ENCODE assay signal across 1 cellular context in the genomic region with DNA sequence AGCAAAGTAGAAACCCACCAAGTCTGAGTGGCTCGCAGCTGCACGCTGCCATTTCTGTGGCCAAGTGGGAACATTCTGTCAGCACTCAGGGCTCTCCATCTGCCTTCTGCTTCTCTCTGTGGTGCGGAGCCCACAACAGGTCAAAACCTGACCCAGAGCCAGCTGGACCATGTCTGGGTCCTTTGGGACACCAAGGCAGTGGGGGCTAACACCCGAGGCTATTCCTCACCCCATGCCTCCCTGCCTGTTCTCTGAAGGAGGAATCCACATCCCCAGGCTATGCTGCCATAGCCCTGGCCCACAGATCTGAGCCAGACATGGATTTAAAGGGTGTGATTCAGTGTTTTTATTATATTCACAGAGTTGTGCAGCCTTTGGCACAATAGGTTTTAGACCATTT.
TF ChIP-seq lines count a peak whose summit lies in the region.

No MANE protein-coding gene starts in this region.

TF ChIP-seq in H1, 55 proteins besides CTCF, POLR2A, EP300 and RAD21:
- TF ChIP-seq, protein P1, sequence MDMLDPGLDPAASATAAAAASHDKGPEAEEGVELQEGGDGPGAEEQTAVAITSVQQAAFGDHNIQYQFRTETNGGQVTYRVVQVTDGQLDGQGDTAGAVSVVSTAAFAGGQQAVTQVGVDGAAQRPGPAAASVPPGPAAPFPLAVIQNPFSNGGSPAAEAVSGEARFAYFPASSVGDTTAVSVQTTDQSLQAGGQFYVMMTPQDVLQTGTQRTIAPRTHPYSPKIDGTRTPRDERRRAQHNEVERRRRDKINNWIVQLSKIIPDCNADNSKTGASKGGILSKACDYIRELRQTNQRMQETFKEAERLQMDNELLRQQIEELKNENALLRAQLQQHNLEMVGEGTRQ (IDR thresholded peaks at IDR 0.05; ENCODE audit: low read length), result no peak
- TF ChIP-seq, protein P2, sequence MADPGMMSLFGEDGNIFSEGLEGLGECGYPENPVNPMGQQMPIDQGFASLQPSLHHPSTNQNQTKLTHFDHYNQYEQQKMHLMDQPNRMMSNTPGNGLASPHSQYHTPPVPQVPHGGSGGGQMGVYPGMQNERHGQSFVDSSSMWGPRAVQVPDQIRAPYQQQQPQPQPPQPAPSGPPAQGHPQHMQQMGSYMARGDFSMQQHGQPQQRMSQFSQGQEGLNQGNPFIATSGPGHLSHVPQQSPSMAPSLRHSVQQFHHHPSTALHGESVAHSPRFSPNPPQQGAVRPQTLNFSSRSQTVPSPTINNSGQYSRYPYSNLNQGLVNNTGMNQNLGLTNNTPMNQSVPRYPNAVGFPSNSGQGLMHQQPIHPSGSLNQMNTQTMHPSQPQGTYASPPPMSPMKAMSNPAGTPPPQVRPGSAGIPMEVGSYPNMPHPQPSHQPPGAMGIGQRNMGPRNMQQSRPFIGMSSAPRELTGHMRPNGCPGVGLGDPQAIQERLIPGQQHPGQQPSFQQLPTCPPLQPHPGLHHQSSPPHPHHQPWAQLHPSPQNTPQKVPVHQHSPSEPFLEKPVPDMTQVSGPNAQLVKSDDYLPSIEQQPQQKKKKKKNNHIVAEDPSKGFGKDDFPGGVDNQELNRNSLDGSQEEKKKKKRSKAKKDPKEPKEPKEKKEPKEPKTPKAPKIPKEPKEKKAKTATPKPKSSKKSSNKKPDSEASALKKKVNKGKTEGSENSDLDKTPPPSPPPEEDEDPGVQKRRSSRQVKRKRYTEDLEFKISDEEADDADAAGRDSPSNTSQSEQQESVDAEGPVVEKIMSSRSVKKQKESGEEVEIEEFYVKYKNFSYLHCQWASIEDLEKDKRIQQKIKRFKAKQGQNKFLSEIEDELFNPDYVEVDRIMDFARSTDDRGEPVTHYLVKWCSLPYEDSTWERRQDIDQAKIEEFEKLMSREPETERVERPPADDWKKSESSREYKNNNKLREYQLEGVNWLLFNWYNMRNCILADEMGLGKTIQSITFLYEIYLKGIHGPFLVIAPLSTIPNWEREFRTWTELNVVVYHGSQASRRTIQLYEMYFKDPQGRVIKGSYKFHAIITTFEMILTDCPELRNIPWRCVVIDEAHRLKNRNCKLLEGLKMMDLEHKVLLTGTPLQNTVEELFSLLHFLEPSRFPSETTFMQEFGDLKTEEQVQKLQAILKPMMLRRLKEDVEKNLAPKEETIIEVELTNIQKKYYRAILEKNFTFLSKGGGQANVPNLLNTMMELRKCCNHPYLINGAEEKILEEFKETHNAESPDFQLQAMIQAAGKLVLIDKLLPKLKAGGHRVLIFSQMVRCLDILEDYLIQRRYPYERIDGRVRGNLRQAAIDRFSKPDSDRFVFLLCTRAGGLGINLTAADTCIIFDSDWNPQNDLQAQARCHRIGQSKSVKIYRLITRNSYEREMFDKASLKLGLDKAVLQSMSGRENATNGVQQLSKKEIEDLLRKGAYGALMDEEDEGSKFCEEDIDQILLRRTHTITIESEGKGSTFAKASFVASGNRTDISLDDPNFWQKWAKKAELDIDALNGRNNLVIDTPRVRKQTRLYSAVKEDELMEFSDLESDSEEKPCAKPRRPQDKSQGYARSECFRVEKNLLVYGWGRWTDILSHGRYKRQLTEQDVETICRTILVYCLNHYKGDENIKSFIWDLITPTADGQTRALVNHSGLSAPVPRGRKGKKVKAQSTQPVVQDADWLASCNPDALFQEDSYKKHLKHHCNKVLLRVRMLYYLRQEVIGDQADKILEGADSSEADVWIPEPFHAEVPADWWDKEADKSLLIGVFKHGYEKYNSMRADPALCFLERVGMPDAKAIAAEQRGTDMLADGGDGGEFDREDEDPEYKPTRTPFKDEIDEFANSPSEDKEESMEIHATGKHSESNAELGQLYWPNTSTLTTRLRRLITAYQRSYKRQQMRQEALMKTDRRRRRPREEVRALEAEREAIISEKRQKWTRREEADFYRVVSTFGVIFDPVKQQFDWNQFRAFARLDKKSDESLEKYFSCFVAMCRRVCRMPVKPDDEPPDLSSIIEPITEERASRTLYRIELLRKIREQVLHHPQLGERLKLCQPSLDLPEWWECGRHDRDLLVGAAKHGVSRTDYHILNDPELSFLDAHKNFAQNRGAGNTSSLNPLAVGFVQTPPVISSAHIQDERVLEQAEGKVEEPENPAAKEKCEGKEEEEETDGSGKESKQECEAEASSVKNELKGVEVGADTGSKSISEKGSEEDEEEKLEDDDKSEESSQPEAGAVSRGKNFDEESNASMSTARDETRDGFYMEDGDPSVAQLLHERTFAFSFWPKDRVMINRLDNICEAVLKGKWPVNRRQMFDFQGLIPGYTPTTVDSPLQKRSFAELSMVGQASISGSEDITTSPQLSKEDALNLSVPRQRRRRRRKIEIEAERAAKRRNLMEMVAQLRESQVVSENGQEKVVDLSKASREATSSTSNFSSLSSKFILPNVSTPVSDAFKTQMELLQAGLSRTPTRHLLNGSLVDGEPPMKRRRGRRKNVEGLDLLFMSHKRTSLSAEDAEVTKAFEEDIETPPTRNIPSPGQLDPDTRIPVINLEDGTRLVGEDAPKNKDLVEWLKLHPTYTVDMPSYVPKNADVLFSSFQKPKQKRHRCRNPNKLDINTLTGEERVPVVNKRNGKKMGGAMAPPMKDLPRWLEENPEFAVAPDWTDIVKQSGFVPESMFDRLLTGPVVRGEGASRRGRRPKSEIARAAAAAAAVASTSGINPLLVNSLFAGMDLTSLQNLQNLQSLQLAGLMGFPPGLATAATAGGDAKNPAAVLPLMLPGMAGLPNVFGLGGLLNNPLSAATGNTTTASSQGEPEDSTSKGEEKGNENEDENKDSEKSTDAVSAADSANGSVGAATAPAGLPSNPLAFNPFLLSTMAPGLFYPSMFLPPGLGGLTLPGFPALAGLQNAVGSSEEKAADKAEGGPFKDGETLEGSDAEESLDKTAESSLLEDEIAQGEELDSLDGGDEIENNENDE (IDR thresholded peaks at IDR 0.05; ENCODE audit: insufficient replicate concordance, low read length), result no peak
- TF ChIP-seq JUND (IDR thresholded peaks at IDR 0.05; ENCODE audit: low read length), result no peak
- TF ChIP-seq SRF (IDR thresholded peaks at IDR 0.05; ENCODE audit: low read depth, low read length), result no peak
- TF ChIP-seq JUN (IDR thresholded peaks at IDR 0.05; ENCODE audit: low read depth, low read length), result no peak
- no peak for TF ChIP-seq EZH2 (IDR thresholded peaks at IDR 0.05; ENCODE audit: low read depth, low read length, severe bottlenecking)
- TF ChIP-seq SIRT6 (IDR thresholded peaks at IDR 0.05; ENCODE audit: low read length), result no peak
- TF ChIP-seq TEAD4 (IDR thresholded peaks at IDR 0.05; ENCODE audit: low read depth, low read length), result no peak
- TF ChIP-seq TAF1 (IDR thresholded peaks at IDR 0.05; ENCODE audit: low read depth, low read length), result no peak
- TF ChIP-seq, protein P3, sequence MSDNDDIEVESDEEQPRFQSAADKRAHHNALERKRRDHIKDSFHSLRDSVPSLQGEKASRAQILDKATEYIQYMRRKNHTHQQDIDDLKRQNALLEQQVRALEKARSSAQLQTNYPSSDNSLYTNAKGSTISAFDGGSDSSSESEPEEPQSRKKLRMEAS (IDR thresholded peaks at IDR 0.05), result no peak
- no peak for TF ChIP-seq BACH1 (IDR thresholded peaks at IDR 0.05; ENCODE audit: low read length)
